1 cellular context compared by ENCODE assay signal in the genomic region with DNA sequence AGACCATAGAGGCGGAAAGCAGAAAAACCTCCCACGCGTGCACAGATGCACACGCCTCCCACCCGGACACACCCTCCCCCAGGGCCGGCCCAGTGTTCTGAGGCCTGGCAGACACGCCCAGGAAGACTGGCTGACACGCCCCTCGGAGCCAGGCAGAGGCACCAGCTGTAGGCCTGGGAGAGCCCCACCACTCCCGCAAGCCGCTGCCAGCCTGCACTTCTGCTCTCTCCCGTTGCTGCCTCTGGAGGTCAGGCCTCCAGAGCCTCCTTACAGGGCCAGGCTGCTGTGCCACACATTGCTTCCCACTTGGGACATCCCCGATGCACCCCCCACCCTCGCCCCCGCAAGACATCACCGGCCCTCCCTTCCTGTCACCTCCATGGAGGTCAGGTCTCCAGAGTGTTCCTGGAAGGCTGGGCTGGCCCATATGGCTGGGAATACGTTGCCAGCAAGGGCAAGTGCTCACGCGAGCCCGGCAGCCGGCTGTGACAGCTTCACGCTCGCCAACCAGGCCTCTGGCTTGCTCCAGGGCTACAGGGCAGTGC.
TF ChIP-seq lines count a peak whose summit lies in the region.

No MANE protein-coding gene starts in this region.

TF ChIP-seq in HepG2, 621 proteins besides CTCF, POLR2A, EP300 and RAD21 (continued from another document):
- TF ChIP-seq, protein P1, sequence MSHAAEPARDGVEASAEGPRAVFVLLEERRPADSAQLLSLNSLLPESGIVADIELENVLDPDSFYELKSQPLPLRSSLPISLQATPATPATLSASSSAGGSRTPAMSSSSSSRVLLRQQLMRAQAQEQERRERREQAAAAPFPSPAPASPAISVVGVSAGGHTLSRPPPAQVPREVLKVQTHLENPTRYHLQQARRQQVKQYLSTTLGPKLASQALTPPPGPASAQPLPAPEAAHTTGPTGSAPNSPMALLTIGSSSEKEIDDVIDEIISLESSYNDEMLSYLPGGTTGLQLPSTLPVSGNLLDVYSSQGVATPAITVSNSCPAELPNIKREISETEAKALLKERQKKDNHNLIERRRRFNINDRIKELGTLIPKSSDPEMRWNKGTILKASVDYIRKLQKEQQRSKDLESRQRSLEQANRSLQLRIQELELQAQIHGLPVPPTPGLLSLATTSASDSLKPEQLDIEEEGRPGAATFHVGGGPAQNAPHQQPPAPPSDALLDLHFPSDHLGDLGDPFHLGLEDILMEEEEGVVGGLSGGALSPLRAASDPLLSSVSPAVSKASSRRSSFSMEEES (CRISPR knock-in tag; IDR thresholded peaks at IDR 0.05) = no peak
- no peak for TF ChIP-seq ZNF746 (CRISPR knock-in tag; IDR thresholded peaks at IDR 0.05)
- no peak for TF ChIP-seq ATF1 (CRISPR knock-in tag; IDR thresholded peaks at IDR 0.05)
- TF ChIP-seq, protein P2, sequence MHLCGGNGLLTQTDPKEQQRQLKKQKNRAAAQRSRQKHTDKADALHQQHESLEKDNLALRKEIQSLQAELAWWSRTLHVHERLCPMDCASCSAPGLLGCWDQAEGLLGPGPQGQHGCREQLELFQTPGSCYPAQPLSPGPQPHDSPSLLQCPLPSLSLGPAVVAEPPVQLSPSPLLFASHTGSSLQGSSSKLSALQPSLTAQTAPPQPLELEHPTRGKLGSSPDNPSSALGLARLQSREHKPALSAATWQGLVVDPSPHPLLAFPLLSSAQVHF (CRISPR knock-in tag; IDR thresholded peaks at IDR 0.05) = no peak
- no peak for TF ChIP-seq POLR2G (IDR thresholded peaks at IDR 0.05; ENCODE audit: low read depth, low read length)
- no peak for TF ChIP-seq TCF7 (IDR thresholded peaks at IDR 0.05; ENCODE audit: low read depth)
